Comparison of ENCODE assay signal across 18 cellular contexts in the genomic region with DNA sequence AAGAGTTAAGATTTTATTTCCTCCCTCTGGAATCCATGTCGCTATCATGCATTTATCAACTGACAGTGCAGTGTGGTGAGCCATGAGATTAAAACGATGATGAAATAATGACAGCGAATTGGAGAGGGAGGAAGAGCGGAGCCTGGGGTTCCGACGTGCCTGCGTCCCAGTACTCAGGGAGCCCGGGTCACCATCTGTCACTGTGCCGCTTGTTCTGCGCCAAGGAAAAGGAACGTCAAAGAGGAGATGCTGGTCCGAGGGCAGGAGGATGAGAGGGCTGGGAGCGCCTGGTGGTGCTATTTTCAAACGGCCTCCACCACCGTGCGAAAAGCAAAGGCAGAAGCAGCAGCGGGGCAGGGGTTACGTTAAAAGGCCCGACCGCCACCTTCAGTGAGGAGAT.
"Had no signal": no experiment of that assay in that cellular context is flagged by ENCODE, and none has a peak within 500 bp of the region (broad histone marks: within the 10 kb centered on the region; RNA-seq: fewer than 3 reads in every experiment).

No MANE protein-coding gene starts in this region.

- H3K27ac Mint-ChIP-seq: naive B cell, progenitor cell of endocrine pancreas had no signal

- H3K4me3 ChIP-seq: cardiac muscle cell, gastroesophageal sphincter, right atrium auricular region, transverse colon, vagina had no signal

- FAIRE-seq: colon, islet of Langerhans, small intestine had no signal

- H3K27me3 Mint-ChIP-seq: naive B cell had no signal

- H3K9me3 Mint-ChIP-seq: naive B cell had no signal

- H3K36me3 Mint-ChIP-seq: naive B cell had no signal

- H3K27ac ChIP-seq: cardiac muscle cell, gastroesophageal sphincter, right atrium auricular region, transverse colon, vagina had no signal

- H3K4me1 Mint-ChIP-seq: naive B cell had no signal

- DNase-seq: activated CD4-positive, alpha-beta T cell treated with anti-CD3 and anti-CD28 coated beads, Interleukin-2, amount 50 U/mL, for 4 hours; activated CD4-positive, CD25-positive, alpha-beta regulatory T cell treated with anti-CD3 and anti-CD28 coated beads, Interleukin-2, amount 50 U/mL, for 72 hours; activated naive CD4-positive, alpha-beta T cell treated with Interleukin-2 at 50 U/mL for 16 hours; activated T-cell treated with anti-CD3 and anti-CD28 coated beads for 4 hours; naive B cell; nucleus accumbens; small intestine; stimulated activated CD4-positive, alpha-beta T cell treated with anti-CD3 and anti-CD28 coated beads, Interleukin-4, amount 100 ng/mL, for 24 hours; stimulated activated naive CD4-positive, alpha-beta T cell treated with Interleukin-2 at 50 U/mL for 16 hours; transverse colon had no signal

- ATAC-seq: gastroesophageal sphincter, left lobe of liver had no signal

- H3K27me3 ChIP-seq: cardiac muscle cell, gastroesophageal sphincter, right atrium auricular region, transverse colon, vagina had no signal

- H3K36me3 ChIP-seq: cardiac muscle cell, right atrium auricular region, transverse colon, vagina had no signal

- H3K9me3 ChIP-seq: gastroesophageal sphincter, right atrium auricular region, transverse colon, vagina had no signal
